ENCODE assay signal across 15 cellular contexts in the genomic region with DNA sequence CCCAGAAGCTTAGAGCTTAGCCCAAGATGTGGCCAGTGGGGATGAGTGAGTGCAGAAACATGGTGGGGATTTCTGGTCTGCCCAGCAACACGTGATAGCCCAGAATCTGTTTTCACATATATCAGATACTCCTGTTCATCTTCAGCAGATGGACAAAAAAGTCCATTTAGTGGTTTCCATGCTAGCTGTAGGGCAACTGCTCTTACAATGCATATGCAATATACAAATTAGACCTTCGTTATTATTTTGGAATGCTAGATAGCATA.
A peak's percentile ranks its signal among the peaks of the same experiment; 100 is the strongest.
DNase-seq lines count a peak whose midpoint lies in the region; ATAC-seq, FAIRE-seq and TF ChIP-seq lines count a peak whose summit lies in the region.
"Had no signal": no experiment of that assay in that cellular context is flagged by ENCODE, and none has a peak within 500 bp of the region (broad histone marks: within the 10 kb centered on the region; RNA-seq: fewer than 3 reads in every experiment).

No MANE protein-coding gene starts in this region.

- no peak overlapping the region for H2AFZ ChIP-seq in ACC112 (ENCODE audit: low read length, unreplicated experiment)
- no peak overlapping the region for H2AFZ ChIP-seq in OCI-LY1 (ENCODE audit: low read length)

- no peaks in the 10 kb centered on the region for H3K36me3 ChIP-seq in ACC112 (ENCODE audit: insufficient read depth, low read length)
- H3K36me3 ChIP-seq in OCI-LY1 (ENCODE audit: insufficient read depth, low read length) = no peaks in the 10 kb centered on the region
- H3K36me3 ChIP-seq in kidney (ENCODE audit: control insufficient read depth in 1 of 2, insufficient read depth in 2 of 2, low read length in 2 of 2) = no peaks in the 10 kb centered on the region
- H3K36me3 ChIP-seq: esophagus squamous epithelium, Peyer's patch, thoracic aorta had no signal

- H3K4me2 ChIP-seq in OCI-LY1 (ENCODE audit: low read length) = peak overlapping the region; percentile 30; the same call in 1 of the 2 replicates

- H3K27ac ChIP-seq in ACC112 (ENCODE audit: low read depth, low read length) = 0 out of 2 replicates have a peak overlapping the region, but pooled peaks have one; percentile 1
- peak overlapping the region; percentile 49 for H3K27ac ChIP-seq in OCI-LY1 (ENCODE audit: low read depth, low read length, poor library complexity, severe bottlenecking)
- no peak overlapping the region for H3K27ac ChIP-seq in kidney (ENCODE audit: low read depth in 2 of 2, low read length in 2 of 2)
- H3K27ac ChIP-seq: Peyer's patch, thoracic aorta had no signal

- H3K9me3 ChIP-seq in OCI-LY1 (ENCODE audit: low read length) = no peaks in the 10 kb centered on the region; the same call in 1 of the 2 replicates
- no peaks in the 10 kb centered on the region for H3K9me3 ChIP-seq in kidney (ENCODE audit: control insufficient read depth in 1 of 2, low read length in 2 of 2)
- H3K9me3 ChIP-seq: esophagus squamous epithelium, Peyer's patch, thoracic aorta had no signal

- TF ChIP-seq CTCF in OCI-LY1 (IDR thresholded peaks at IDR 0.05; ENCODE audit: low read length) = no peak
- TF ChIP-seq CTCF in kidney (IDR thresholded peaks at IDR 0.05; ENCODE audit: borderline replicate concordance, extremely low read depth, insufficient read depth) = no peak

- DNase-seq in kidney (no peak), glomerular visceral epithelial cell (ENCODE audit: extremely low spot score) (no peak), HK-2 (ENCODE audit: unreplicated experiment) (no peak)
- no peak for DNase-seq in activated effector memory CD4-positive, alpha-beta T cell treated with anti-CD3 and anti-CD28 coated beads, Interleukin-2, amount 50 U/mL, for 16 hours
- DNase-seq: esophagus squamous epithelium, glutamatergic neuron, NCI-H1930, small intestine had no signal

- H3K9ac ChIP-seq in OCI-LY1 (ENCODE audit: low read length) = no peak overlapping the region
- H3K9ac ChIP-seq in kidney (ENCODE audit: low read length in 2 of 2) = no peak overlapping the region

- no peaks in the 10 kb centered on the region for H3K9me2 ChIP-seq in OCI-LY1 (ENCODE audit: low read depth, low read length)

- H3K4me1 ChIP-seq in ACC112 (ENCODE audit: control insufficient read depth, insufficient read depth, low read length, unreplicated experiment) (peaks cover 30% of the 10 kb centered on the region), OCI-LY1 (ENCODE audit: insufficient read depth, low read length, severe bottlenecking) (peaks cover 37% of the 10 kb centered on the region), kidney (ENCODE audit: control insufficient read depth in 1 of 2, insufficient read depth in 1 of 2, low read depth in 1 of 2, low read length in 2 of 2) (no peaks in the 10 kb centered on the region)

- H3K27me3 ChIP-seq in ACC112 (ENCODE audit: insufficient read depth, low read length) (no peaks in the 10 kb centered on the region), OCI-LY1 (ENCODE audit: insufficient read depth, low read length) (no peaks in the 10 kb centered on the region)
- H3K27me3 ChIP-seq: Peyer's patch had no signal

- FAIRE-seq in kidney (lab: Jason Lieb, UNC) = no peak
- FAIRE-seq: islet of Langerhans, small intestine had no signal

- H3F3A ChIP-seq in OCI-LY1 (ENCODE audit: insufficient read depth, low read length) = no peaks in the 10 kb centered on the region

- H3K4me3 ChIP-seq in ACC112 (ENCODE audit: low read depth, low read length) (no peak overlapping the region), OCI-LY1 (ENCODE audit: low read depth, low read length, poor library complexity, severe bottlenecking) (no peak overlapping the region), kidney (ENCODE audit: low read length in 2 of 2) (no peak overlapping the region)
- H3K4me3 ChIP-seq: esophagus squamous epithelium, Peyer's patch, thoracic aorta had no signal

- ATAC-seq in GM18873 (IDR thresholded peaks at IDR 0.05; ENCODE audit: low FRiP score, unreplicated experiment) (peak; percentile 4), HG02678 (IDR thresholded peaks at IDR 0.05; ENCODE audit: unreplicated experiment) (peak; percentile 18)

- intact Hi-C loops in kidney (cut with DNase I) = no loop called here

- H3K79me2 ChIP-seq in ACC112 (ENCODE audit: control insufficient read depth, insufficient read depth, low read length, unreplicated experiment) = no peaks in the 10 kb centered on the region
- no peaks in the 10 kb centered on the region for H3K79me2 ChIP-seq in OCI-LY1 (ENCODE audit: insufficient read depth, low read length)

- H4K20me1 ChIP-seq in OCI-LY1 (ENCODE audit: insufficient read depth, low read length) = no peaks in the 10 kb centered on the region

Comparison
In these comparisons a context has a peak if more than half of its experiments do, and no peak if none do; other contexts are left out.
1. H3K27ac ChIP-seq: peak in ACC112 (single experiment) and OCI-LY1 (single experiment); none in kidney (0 of 2).